Comparison of ENCODE assay signal across 1 cellular context in genomic region chr1:155124503-155125463, GRCh38.
A peak's percentile ranks its signal among the peaks of the same experiment; 100 is the strongest.
TF ChIP-seq lines count a peak whose summit lies in the region.

No MANE protein-coding gene starts in this region.

TF ChIP-seq in H1, 55 proteins besides CTCF, POLR2A, EP300 and RAD21:
- TF ChIP-seq TEAD4 (IDR thresholded peaks at IDR 0.05; ENCODE audit: low read depth, low read length) (peak; percentile 80), TCF12 (IDR thresholded peaks at IDR 0.05; ENCODE audit: low read depth, low read length) (0 out of 2 replicates have a peak, but pooled peaks have one; percentile 26), JUN (IDR thresholded peaks at IDR 0.05; ENCODE audit: low read depth, low read length) (no peak)
TF ChIP-seq in H1: peak in this region for 2.
